Comparison of ENCODE assay signal across 9 cellular contexts in genomic region chr19:6521718-6522646, GRCh38. TPM values are rescaled to one million over a fixed set of nuclear protein-coding genes. Genes with fewer than 3 reads are reported as not detected.
DNase-seq lines count a peak whose midpoint lies in the region; ATAC-seq, FAIRE-seq and TF ChIP-seq lines count a peak whose summit lies in the region.
"Had no signal": no experiment of that assay in that cellular context is flagged by ENCODE, and none has a peak within 500 bp of the region (broad histone marks: within the 10 kb centered on the region; RNA-seq: fewer than 3 reads in every experiment).

No MANE protein-coding gene starts in this region.

- H3K4me3 ChIP-seq in HepG2 (replicated peaks in 1 of 3; ENCODE audit: insufficient read depth in 1 of 3, low read depth in 2 of 3, low read length in 3 of 3) (no peak overlapping the region), prostate gland (no peak overlapping the region)

- TF ChIP-seq EP300 in HepG2 (IDR thresholded peaks at IDR 0.05; ENCODE audit: low read depth in 2 of 2, low read length in 2 of 2) = no peak
- no peak for TF ChIP-seq EP300 in HepG2 (CRISPR knock-in tag; IDR thresholded peaks at IDR 0.05; ENCODE audit: borderline replicate concordance)

- POLR2A ChIA-PET in activated CD4-positive, alpha-beta T cell treated with anti-CD3 and anti-CD28 coated beads, Interleukin-2, amount 10 ng/mL, durations not matched to agents 7 days and 5 days (lab: Charles Lee) = no interaction called here
- POLR2A ChIA-PET in HepG2 (lab: Yijun Ruan, JAX) = no interaction called here

- FAIRE-seq in HepG2 (lab: Jason Lieb, UNC) = no peak

- no peaks in the 10 kb centered on the region for H3K79me2 ChIP-seq in HepG2 (ENCODE audit: insufficient read depth, low read length)

- TF ChIP-seq POLR2A in HepG2 (IDR thresholded peaks at IDR 0.05; ENCODE audit: insufficient read depth in 1 of 2, low read depth in 2 of 2, low read length in 2 of 2) = no peak
- no peak for TF ChIP-seq POLR2A in prostate gland (IDR thresholded peaks at IDR 0.05)

- no peaks in the 10 kb centered on the region for H3K36me3 Mint-ChIP-seq in activated CD4-positive, alpha-beta T cell treated with anti-CD3 and anti-CD28 coated beads, Interleukin-2, amount 10 ng/mL, durations not matched to agents 7 days and 5 days (ENCODE audit: low read depth)

- in situ Hi-C loops in HepG2 (cut with HindIII; ENCODE audit: extremely low pct_ligation_motif_present, low pct_unique_long_range_greater_than_20kb) = no loop called here

- peaks cover 20% of the 10 kb centered on the region for H3K4me1 ChIP-seq in HepG2 (ENCODE audit: insufficient read depth, low read length)
- H3K4me1 ChIP-seq in prostate gland (replicated peaks) = no peaks in the 10 kb centered on the region

- H3K9me3 ChIP-seq in HepG2 (ENCODE audit: low read length) = no peaks in the 10 kb centered on the region
- H3K9me3 ChIP-seq in prostate gland = no peaks in the 10 kb centered on the region

- peak; percentile 33 for DNase-seq in activated T-cell treated with anti-CD3 and anti-CD28 coated beads for 1 hour (ENCODE audit: low read depth)
- no peak for DNase-seq in activated T-cell treated with anti-CD3 and anti-CD28 coated beads for 4 hours
- DNase-seq in activated CD4-positive, alpha-beta T cell treated with anti-CD3 and anti-CD28 coated beads, Interleukin-2, amount 10 ng/mL, durations not matched to agents 7 days and 5 days = no peak
- no peak for DNase-seq in HepG2 (ENCODE audit: low spot score)
- no peak for DNase-seq in prostate gland (ENCODE audit: low spot score)
- no peak for DNase-seq in Right ventricle myocardium inferior (ENCODE audit: missing footprints)
- DNase-seq in NCI-H2081 treated with DMSO at 0.1 percent for 48 hours (lab: John Stamatoyannopoulos, UW) = no peak

- intact Hi-C loops in HepG2 (cut with micrococcal nuclease; ENCODE audit: unreplicated experiment) (no loop called here), prostate gland (cut with DNase I) (no loop called here), Right ventricle myocardium inferior (cut with DNase I) (no loop called here)

- no peak overlapping the region for H3K9ac ChIP-seq in HepG2 (ENCODE audit: insufficient read depth, low read depth, low read length)

- no peaks in the 10 kb centered on the region for H3K27me3 ChIP-seq in HepG2 (ENCODE audit: control insufficient read depth in 1 of 2, insufficient read depth in 2 of 2, low read length in 2 of 2)
- H3K27me3 ChIP-seq in prostate gland (replicated peaks; ENCODE audit: insufficient read depth) = no peaks in the 10 kb centered on the region

- TF ChIP-seq RAD21 in HepG2 (CRISPR knock-in tag; IDR thresholded peaks at IDR 0.05) = no peak

- H3K27me3 Mint-ChIP-seq in activated CD4-positive, alpha-beta T cell treated with anti-CD3 and anti-CD28 coated beads, Interleukin-2, amount 10 ng/mL, durations not matched to agents 7 days and 5 days = no peaks in the 10 kb centered on the region

- H3K36me3 ChIP-seq in HepG2 (replicated peaks in 1 of 2; ENCODE audit: control insufficient read depth in 1 of 2, insufficient read depth in 2 of 2, low read length in 2 of 2) (no peaks in the 10 kb centered on the region), prostate gland (no peaks in the 10 kb centered on the region)

- peaks cover 25% of the 10 kb centered on the region for H3K4me1 Mint-ChIP-seq in activated CD4-positive, alpha-beta T cell treated with anti-CD3 and anti-CD28 coated beads, Interleukin-2, amount 10 ng/mL, durations not matched to agents 7 days and 5 days

- peak; percentile 35 for ATAC-seq in HG03108 (IDR thresholded peaks at IDR 0.05; ENCODE audit: unreplicated experiment)
- no peak for ATAC-seq in HepG2
- ATAC-seq in Right ventricle myocardium inferior = no peak

- 0 out of 2 replicates have a peak overlapping the region, but pooled peaks have one; percentile 9 for H3K4me2 ChIP-seq in HepG2 (ENCODE audit: low read depth, low read length)

- H3K4me3 Mint-ChIP-seq in activated CD4-positive, alpha-beta T cell treated with anti-CD3 and anti-CD28 coated beads, Interleukin-2, amount 10 ng/mL, durations not matched to agents 7 days and 5 days = no peak overlapping the region

- CTCF ChIA-PET in activated CD4-positive, alpha-beta T cell treated with anti-CD3 and anti-CD28 coated beads, Interleukin-2, amount 10 ng/mL, durations not matched to agents 7 days and 5 days (lab: Charles Lee) = interaction anchor here (0.6 to 1.3 kb wide), 4 partner anchors 125 to 1844 kb away, joined by 3 read pairs; no protein-coding TSS in a partner anchor
- CTCF ChIA-PET in HepG2 (lab: Yijun Ruan, JAX; ENCODE audit: low intra/inter-chr PET ratio, low total read pairs) = no interaction called here

- no TSS peak for BruUV-seq in HepG2 (replicated peaks; lab: Mats Ljungman, UMichigan)

- 37% methylated on average over 14 of the region's 20 CpGs for WGBS in HepG2 (ENCODE audit: low lambda C conversion rate)
- 51% methylated on average over 20 of the region's 20 CpGs for whole genome bisulfite sequencing in prostate gland

- TF ChIP-seq CTCF in HepG2 (CRISPR knock-in tag; IDR thresholded peaks at IDR 0.05) (no peak), prostate gland (IDR thresholded peaks at IDR 0.05) (no peak)

- H3K27ac Mint-ChIP-seq in activated CD4-positive, alpha-beta T cell treated with anti-CD3 and anti-CD28 coated beads, Interleukin-2, amount 10 ng/mL, durations not matched to agents 7 days and 5 days = peak overlapping the region; percentile 36

- H3K27ac ChIP-seq in HepG2 (ENCODE audit: extremely low read length, insufficient read depth, low read length) = no peak overlapping the region
- H3K27ac ChIP-seq in prostate gland = no peak overlapping the region

- H2AFZ ChIP-seq in HepG2 (ENCODE audit: low read length) = no peak overlapping the region

- no peaks in the 10 kb centered on the region for H3K9me3 Mint-ChIP-seq in activated CD4-positive, alpha-beta T cell treated with anti-CD3 and anti-CD28 coated beads, Interleukin-2, amount 10 ng/mL, durations not matched to agents 7 days and 5 days

- H4K20me1 ChIP-seq in HepG2 (ENCODE audit: insufficient read depth, low read length) = no peaks in the 10 kb centered on the region

RNA-seq across cellular contexts. Expression of gene TNFSF9, which starts 8.8 kb away (rescaled TPM):
- 1 to 10 TPM; 1.1 to 1.5 TPM for total RNA-seq in activated CD4-positive, alpha-beta T cell treated with anti-CD3 and anti-CD28 coated beads, Interleukin-2, amount 10 ng/mL, durations not matched to agents 7 days and 5 days
- 0.20 and 1.0 TPM in 2 replicates for total RNA-seq in HepG2 (2016; rRNA removed; fragmentation: Illumina TruSeq; extraction: Trizol)
- 0.26 and 0.30 TPM in 2 replicates for total RNA-seq in HepG2 (2016; cell fraction: cytosol; rRNA removed; fragmentation: Illumina TruSeq; extraction: Trizol; ENCODE audit: low read depth)
- total RNA-seq in HepG2 (2016; cell fraction: insoluble cytoplasmic fraction; rRNA removed; fragmentation: Illumina TruSeq; extraction: Trizol) = 0.25 and 0.84 TPM in 2 replicates
- total RNA-seq in HepG2 (2016; cell fraction: membrane; rRNA removed; fragmentation: Illumina TruSeq; extraction: Trizol) = 0.49 and 0.62 TPM in 2 replicates
- 0.78 and 0.90 TPM in 2 replicates for total RNA-seq in HepG2 (2016; cell fraction: nucleus; rRNA removed; fragmentation: Illumina TruSeq; extraction: Trizol)
- polyA plus RNA-seq in HepG2 (2011; rRNA removed) = 1.5 and 1.8 TPM in 2 replicates
- polyA plus RNA-seq in HepG2 (2011; cell fraction: cytosol; rRNA removed) = 1.0 and 1.7 TPM in 2 replicates
- 1.2 and 1.4 TPM in 2 replicates for polyA plus RNA-seq in HepG2 (2011; cell fraction: nucleus; rRNA removed)
- 1.5 and 2.6 TPM in 2 replicates for polyA plus RNA-seq in HepG2 (2012)
- 0.10 and 0.31 TPM in 2 replicates for polyA plus RNA-seq in HepG2 (2016; cell fraction: cytosol; fragmentation: Illumina TruSeq; extraction: Trizol; ENCODE audit: low read depth)
- polyA plus RNA-seq in HepG2 (2016; cell fraction: insoluble cytoplasmic fraction; fragmentation: Illumina TruSeq; extraction: Trizol; ENCODE audit: low read depth) = 0.24 and 0.45 TPM in 2 replicates
- polyA plus RNA-seq in HepG2 (2016; cell fraction: membrane; fragmentation: Illumina TruSeq; extraction: Trizol; ENCODE audit: low read depth) = 0.22 and 0.38 TPM in 2 replicates
- 1.9 and 2.1 TPM in 2 replicates for polyA plus RNA-seq in HepG2 (2016; cell fraction: nucleus; fragmentation: Illumina TruSeq; extraction: Trizol; ENCODE audit: insufficient read depth, low read depth)
- polyA minus RNA-seq in HepG2 (2011; rRNA and poly(A)+ RNA removed; ENCODE audit: low replicate concordance) = 1.4 and 15.3 TPM in 2 replicates
- 0.40 and 1.7 TPM in 2 replicates for polyA minus RNA-seq in HepG2 (2011; cell fraction: cytosol; rRNA and poly(A)+ RNA removed)
- polyA minus RNA-seq in HepG2 (2011; cell fraction: nucleus; rRNA and poly(A)+ RNA removed) = 1.2 and 1.5 TPM in 2 replicates
- total RNA-seq in prostate gland = 1 to 10 TPM in 1 of 2 donors, not detected in 1; 4.5 TPM
- 0.78 TPM for total RNA-seq in Right ventricle myocardium inferior

RNA-seq across cellular contexts. Expression of gene TUBB4A, which starts 19.9 kb away (rescaled TPM):
- total RNA-seq in activated CD4-positive, alpha-beta T cell treated with anti-CD3 and anti-CD28 coated beads, Interleukin-2, amount 10 ng/mL, durations not matched to agents 7 days and 5 days = 1 to 10 TPM; 1.2 to 2.5 TPM
- total RNA-seq in HepG2 (2016; rRNA removed; fragmentation: Illumina TruSeq; extraction: Trizol) (not detected in 2 replicates), prostate gland (100 to 1,000 TPM in 1 of 2 donors, under 1 TPM in 1; 0.23 to 100 TPM), Right ventricle myocardium inferior (6.2 TPM)
- not detected in 2 replicates for total RNA-seq in HepG2 (2016; cell fraction: cytosol; rRNA removed; fragmentation: Illumina TruSeq; extraction: Trizol; ENCODE audit: low read depth)
- not detected in 2 replicates for total RNA-seq in HepG2 (2016; cell fraction: insoluble cytoplasmic fraction; rRNA removed; fragmentation: Illumina TruSeq; extraction: Trizol)
- not detected in 2 replicates for total RNA-seq in HepG2 (2016; cell fraction: membrane; rRNA removed; fragmentation: Illumina TruSeq; extraction: Trizol)
- total RNA-seq in HepG2 (2016; cell fraction: nucleus; rRNA removed; fragmentation: Illumina TruSeq; extraction: Trizol) = not detected in 2 replicates
- 0.21 TPM in 1 of 2 replicates, not detected in the other for polyA plus RNA-seq in HepG2 (2011; rRNA removed)
- 0.18 TPM in 1 of 2 replicates, not detected in the other for polyA plus RNA-seq in HepG2 (2011; cell fraction: cytosol; rRNA removed)
- polyA plus RNA-seq in HepG2 (2011; cell fraction: nucleus; rRNA removed) = 0.12 TPM in 1 of 2 replicates, not detected in the other
- 0.16 and 0.45 TPM in 2 replicates for polyA plus RNA-seq in HepG2 (2012)
- not detected in 2 replicates for polyA plus RNA-seq in HepG2 (2016; cell fraction: cytosol; fragmentation: Illumina TruSeq; extraction: Trizol; ENCODE audit: low read depth)
- polyA plus RNA-seq in HepG2 (2016; cell fraction: insoluble cytoplasmic fraction; fragmentation: Illumina TruSeq; extraction: Trizol; ENCODE audit: low read depth) = not detected in 2 replicates
- polyA plus RNA-seq in HepG2 (2016; cell fraction: membrane; fragmentation: Illumina TruSeq; extraction: Trizol; ENCODE audit: low read depth) = 0.09 TPM in 1 of 2 replicates, not detected in the other
- polyA plus RNA-seq in HepG2 (2016; cell fraction: nucleus; fragmentation: Illumina TruSeq; extraction: Trizol; ENCODE audit: insufficient read depth, low read depth) = not detected in 2 replicates
- polyA minus RNA-seq in HepG2 (2011; rRNA and poly(A)+ RNA removed; ENCODE audit: low replicate concordance) = 1.1 TPM in 1 of 2 replicates, not detected in the other
- not detected in 2 replicates for polyA minus RNA-seq in HepG2 (2011; cell fraction: cytosol; rRNA and poly(A)+ RNA removed)
- polyA minus RNA-seq in HepG2 (2011; cell fraction: nucleus; rRNA and poly(A)+ RNA removed) = 0.26 TPM in 1 of 2 replicates, not detected in the other
- polyA plus RNA-seq: AG04450 had no signal

RNA-seq across cellular contexts. Expression of gene DENND1C, which starts 40.4 kb away (rescaled TPM):
- 100 to 1,000 TPM in 1 of 2 experiments, 10 to 100 TPM in 1; 100.0 to 104 TPM for total RNA-seq in activated CD4-positive, alpha-beta T cell treated with anti-CD3 and anti-CD28 coated beads, Interleukin-2, amount 10 ng/mL, durations not matched to agents 7 days and 5 days
- total RNA-seq in HepG2 (2016; rRNA removed; fragmentation: Illumina TruSeq; extraction: Trizol) = 0.04 TPM in 1 of 2 replicates, not detected in the other
- not detected in 2 replicates for total RNA-seq in HepG2 (2016; cell fraction: cytosol; rRNA removed; fragmentation: Illumina TruSeq; extraction: Trizol; ENCODE audit: low read depth)
- 0.15 and 0.17 TPM in 2 replicates for total RNA-seq in HepG2 (2016; cell fraction: insoluble cytoplasmic fraction; rRNA removed; fragmentation: Illumina TruSeq; extraction: Trizol)
- total RNA-seq in HepG2 (2016; cell fraction: membrane; rRNA removed; fragmentation: Illumina TruSeq; extraction: Trizol) = 0.21 TPM in 1 of 2 replicates, not detected in the other
- total RNA-seq in HepG2 (2016; cell fraction: nucleus; rRNA removed; fragmentation: Illumina TruSeq; extraction: Trizol) = 0.13 TPM in 1 of 2 replicates, not detected in the other
- polyA plus RNA-seq in HepG2 (2011; rRNA removed) = 0.73 and 0.90 TPM in 2 replicates
- 0.44 and 0.58 TPM in 2 replicates for polyA plus RNA-seq in HepG2 (2011; cell fraction: cytosol; rRNA removed)
- polyA plus RNA-seq in HepG2 (2011; cell fraction: nucleus; rRNA removed) = 1.4 and 1.9 TPM in 2 replicates
- polyA plus RNA-seq in HepG2 (2012) = 6.9 and 8.3 TPM in 2 replicates
- polyA plus RNA-seq in HepG2 (2016; cell fraction: cytosol; fragmentation: Illumina TruSeq; extraction: Trizol; ENCODE audit: low read depth) = 0.07 and 0.09 TPM in 2 replicates
- 0.15 and 0.23 TPM in 2 replicates for polyA plus RNA-seq in HepG2 (2016; cell fraction: insoluble cytoplasmic fraction; fragmentation: Illumina TruSeq; extraction: Trizol; ENCODE audit: low read depth)
- polyA plus RNA-seq in HepG2 (2016; cell fraction: membrane; fragmentation: Illumina TruSeq; extraction: Trizol; ENCODE audit: low read depth) = 0.22 and 0.23 TPM in 2 replicates
- polyA plus RNA-seq in HepG2 (2016; cell fraction: nucleus; fragmentation: Illumina TruSeq; extraction: Trizol; ENCODE audit: insufficient read depth, low read depth) = 0.51 and 1.3 TPM in 2 replicates
- polyA minus RNA-seq in HepG2 (2011; rRNA and poly(A)+ RNA removed; ENCODE audit: low replicate concordance) = 0.14 and 0.19 TPM in 2 replicates
- not detected in 2 replicates for polyA minus RNA-seq in HepG2 (2011; cell fraction: cytosol; rRNA and poly(A)+ RNA removed)
- polyA minus RNA-seq in HepG2 (2011; cell fraction: nucleus; rRNA and poly(A)+ RNA removed) = 0.13 and 0.87 TPM in 2 replicates
- total RNA-seq in prostate gland = 1 to 10 TPM in 1 of 2 donors, under 1 TPM in 1; 0.91 to 1.4 TPM
- 0.92 TPM for total RNA-seq in Right ventricle myocardium inferior
- polyA plus RNA-seq: AG04450 had no signal

RNA-seq across cellular contexts. Expression of gene CRB3, which starts 57.9 kb away (rescaled TPM):
- under 1 TPM; 0.33 to 0.64 TPM for total RNA-seq in activated CD4-positive, alpha-beta T cell treated with anti-CD3 and anti-CD28 coated beads, Interleukin-2, amount 10 ng/mL, durations not matched to agents 7 days and 5 days
- total RNA-seq in HepG2 (2016; rRNA removed; fragmentation: Illumina TruSeq; extraction: Trizol) (21.9 and 25.6 TPM in 2 replicates), prostate gland (10 to 100 TPM; 23.1 to 39.3 TPM), Right ventricle myocardium inferior (not detected)
- total RNA-seq in HepG2 (2016; cell fraction: cytosol; rRNA removed; fragmentation: Illumina TruSeq; extraction: Trizol; ENCODE audit: low read depth) = 34.9 and 45.5 TPM in 2 replicates
- total RNA-seq in HepG2 (2016; cell fraction: insoluble cytoplasmic fraction; rRNA removed; fragmentation: Illumina TruSeq; extraction: Trizol) = 20.4 and 26.4 TPM in 2 replicates
- total RNA-seq in HepG2 (2016; cell fraction: membrane; rRNA removed; fragmentation: Illumina TruSeq; extraction: Trizol) = 39.1 and 47.5 TPM in 2 replicates
- 16.4 and 16.8 TPM in 2 replicates for total RNA-seq in HepG2 (2016; cell fraction: nucleus; rRNA removed; fragmentation: Illumina TruSeq; extraction: Trizol)
- polyA plus RNA-seq in HepG2 (2011; rRNA removed) = 10.6 and 12.5 TPM in 2 replicates
- 13.5 and 23.8 TPM in 2 replicates for polyA plus RNA-seq in HepG2 (2011; cell fraction: cytosol; rRNA removed)
- polyA plus RNA-seq in HepG2 (2011; cell fraction: nucleus; rRNA removed) = 15.9 and 16.5 TPM in 2 replicates
- 5.0 and 7.1 TPM in 2 replicates for polyA plus RNA-seq in HepG2 (2012)
- polyA plus RNA-seq in HepG2 (2016; cell fraction: cytosol; fragmentation: Illumina TruSeq; extraction: Trizol; ENCODE audit: low read depth) = 39.3 and 47.3 TPM in 2 replicates
- polyA plus RNA-seq in HepG2 (2016; cell fraction: insoluble cytoplasmic fraction; fragmentation: Illumina TruSeq; extraction: Trizol; ENCODE audit: low read depth) = 17.8 and 19.5 TPM in 2 replicates
- 32.7 and 32.9 TPM in 2 replicates for polyA plus RNA-seq in HepG2 (2016; cell fraction: membrane; fragmentation: Illumina TruSeq; extraction: Trizol; ENCODE audit: low read depth)
- polyA plus RNA-seq in HepG2 (2016; cell fraction: nucleus; fragmentation: Illumina TruSeq; extraction: Trizol; ENCODE audit: insufficient read depth, low read depth) = 21.1 and 24.5 TPM in 2 replicates
- 4.1 and 21.4 TPM in 2 replicates for polyA minus RNA-seq in HepG2 (2011; rRNA and poly(A)+ RNA removed; ENCODE audit: low replicate concordance)
- 6.7 and 8.7 TPM in 2 replicates for polyA minus RNA-seq in HepG2 (2011; cell fraction: cytosol; rRNA and poly(A)+ RNA removed)
- 3.2 and 4.1 TPM in 2 replicates for polyA minus RNA-seq in HepG2 (2011; cell fraction: nucleus; rRNA and poly(A)+ RNA removed)
- polyA plus RNA-seq: AG04450 had no signal

Comparison
In these comparisons a context has a peak if more than half of its experiments do, and no peak if none do; other contexts are left out.
1. RNA of gene DENND1C, which starts 40.4 kb away (total RNA-seq): 100.0 to 104 TPM in activated CD4-positive, alpha-beta T cell treated with anti-CD3 and anti-CD28 coated beads, Interleukin-2, amount 10 ng/mL, durations not matched to agents 7 days and 5 days; 0.91 to 1.4 TPM in prostate gland, 0.92 TPM in Right ventricle myocardium inferior (single experiment) and 0.04 to 0.21 TPM in HepG2; every median in the first group is over 10 times any median in the second.